Comparison of ENCODE assay signal across 21 cellular contexts in genomic region chr4:94722748-94723147, GRCh38. TPM values are rescaled to one million over a fixed set of nuclear protein-coding genes. Genes with fewer than 3 reads are reported as not detected.
DNase-seq lines count a peak whose midpoint lies in the region; ATAC-seq, FAIRE-seq and TF ChIP-seq lines count a peak whose summit lies in the region.
"Had no signal": no experiment of that assay in that cellular context is flagged by ENCODE, and none has a peak within 500 bp of the region (broad histone marks: within the 10 kb centered on the region; RNA-seq: fewer than 3 reads in every experiment).

No MANE protein-coding gene starts in this region.

- H3K27ac ChIP-seq in A549 = peak overlapping the region; percentile 74 to 81
- no peak overlapping the region for H3K27ac ChIP-seq in OCI-LY3 (ENCODE audit: low read length)
- H3K27ac ChIP-seq: parathyroid adenoma, upper lobe of left lung had no signal

- H3K9me3 ChIP-seq in A549 (no peaks in the 10 kb centered on the region), OCI-LY3 (ENCODE audit: insufficient read depth, low read length) (no peaks in the 10 kb centered on the region)
- H3K9me3 ChIP-seq: upper lobe of left lung had no signal

- H2AFZ ChIP-seq in OCI-LY3 (ENCODE audit: low read depth, low read length) = no peak overlapping the region
- H2AFZ ChIP-seq: parathyroid adenoma had no signal

- H3K4me1 ChIP-seq in A549 = peaks cover 66% of the 10 kb centered on the region
- peaks cover 9% of the 10 kb centered on the region for H3K4me1 ChIP-seq in OCI-LY3 (ENCODE audit: low read length)
- H3K4me1 ChIP-seq: parathyroid adenoma, upper lobe of left lung had no signal

- H4K20me1 ChIP-seq in OCI-LY3 (ENCODE audit: insufficient read depth, low read length) = no peaks in the 10 kb centered on the region

- no peak overlapping the region for H3K4me3 ChIP-seq in A549
- H3K4me3 ChIP-seq in OCI-LY3 (ENCODE audit: low read length) = no peak overlapping the region
- H3K4me3 ChIP-seq: lung, upper lobe of left lung had no signal

- 6% methylated on average over 2 of the region's 2 CpGs for WGBS in A549 (ENCODE audit: missing lambda C conversion rate)

- no peak for TF ChIP-seq EP300 in A549 (IDR thresholded peaks at IDR 0.05)

- TF ChIP-seq POLR2A in A549 (IDR thresholded peaks at IDR 0.05; ENCODE audit: low read length) = no peak

- H3K36me3 ChIP-seq in OCI-LY3 (replicated peaks; ENCODE audit: low read depth, low read length) = no peaks in the 10 kb centered on the region
- H3K36me3 ChIP-seq: upper lobe of left lung had no signal

- peaks cover 19% of the 10 kb centered on the region for H3K27me3 ChIP-seq in OCI-LY3 (ENCODE audit: low read depth, low read length)
- H3K27me3 ChIP-seq: upper lobe of left lung had no signal

- H3K4me2 ChIP-seq in A549 = peak overlapping the region; percentile 77
- peak overlapping the region; percentile 18 for H3K4me2 ChIP-seq in OCI-LY3 (ENCODE audit: low read length)

- DNase-seq in A549 (ENCODE audit: low read depth in 1 of 2, low spot score in 1 of 2) = peak in 1 of 2 experiments; percentile 44
- DNase-seq in KG1 (lab: John Stamatoyannopoulos, UW) = peak; percentile 5
- DNase-seq in cerebellar nuclear complex (lab: John Stamatoyannopoulos, UW) = no peak
- DNase-seq in activated T-cell treated with anti-CD3 and anti-CD28 coated beads, Interleukin-2, amount 50 U/mL, for 1 hour = no peak
- no peak for DNase-seq in occipital lobe (lab: John Stamatoyannopoulos, UW)
- no peak for DNase-seq in NCI-H187 (lab: John Stamatoyannopoulos, UW)
- DNase-seq: activated CD4-positive, alpha-beta memory T cell treated with anti-CD3 and anti-CD28 coated beads for 36 hours; activated naive CD4-positive, alpha-beta T cell treated with Interleukin-2 at 50 U/mL for 16 hours; anterior cingulate cortex; CD8-positive, alpha-beta memory T cell; naive thymus-derived CD4-positive, alpha-beta T cell; NCI-H1092; NCI-H2171; NCI-H748 treated with DMSO at 0.1 percent for 48 hours; stimulated activated CD4-positive, alpha-beta T cell treated with anti-CD3 and anti-CD28 coated beads, Interleukin-1b, Interleukin-23, amount 100 ng/mL, for 48 hours; T-helper 1 cell; upper lobe of left lung had no signal

- ATAC-seq in A549 = peak in 1 of 2 experiments; percentile 18; a peak in 3 of 6 replicates
- ATAC-seq in GM18511 (IDR thresholded peaks at IDR 0.05; ENCODE audit: unreplicated experiment) = peak; percentile 81
- ATAC-seq: naive thymus-derived CD4-positive, alpha-beta T cell had no signal

- POLR2A ChIA-PET in A549 (lab: Yijun Ruan, JAX) = no interaction called here

- H3K9ac ChIP-seq in OCI-LY3 (ENCODE audit: low read length) = no peak overlapping the region
- H3K9ac ChIP-seq: parathyroid adenoma had no signal

- TF ChIP-seq CTCF in A549 (IDR thresholded peaks at IDR 0.05) (no peak), OCI-LY3 (IDR thresholded peaks at IDR 0.05; ENCODE audit: low read depth, low read length) (no peak)

- no peak for TF ChIP-seq RAD21 in A549 (conservative IDR thresholded peaks at IDR 0.05 in 1 of 2, IDR thresholded peaks at IDR 0.05 in 1 of 2)

- no peak for FAIRE-seq in A549 (lab: Jason Lieb, UNC)

- H3K79me2 ChIP-seq in OCI-LY3 (ENCODE audit: low read length) = no peaks in the 10 kb centered on the region
- H3K79me2 ChIP-seq: parathyroid adenoma had no signal

- CTCF ChIA-PET in A549 (lab: Yijun Ruan, JAX) = interaction anchor here (0.8 to 1.7 kb wide), 5 partner anchors 9 to 102 kb away, joined by 3 to 6 read pairs (median 3); no protein-coding TSS in a partner anchor

TF ChIP-seq in A549, 52 proteins besides CTCF, POLR2A, EP300 and RAD21:
- TF ChIP-seq SMC3 (IDR thresholded peaks at IDR 0.05) = 0 out of 3 replicates have a peak, but pooled peaks have one; percentile 4
- no peak for TF ChIP-seq ZNF302 (CRISPR knock-in tag; IDR thresholded peaks at IDR 0.05)
TF ChIP-seq in A549: peak in this region for 1.

RNA-seq across cellular contexts. Expression of gene BMPR1B, which starts 35.0 kb away (rescaled TPM):
- polyA plus RNA-seq in A549 (2011; rRNA removed) (21.2 and 30.2 TPM in 2 replicates), A549 (2017; fragmentation: RNase III; extraction: RNeasy Plus Mini Kit Qiagen cat#74134 plus additional on column Dnase treatment) (5.6 to 7.3 TPM (median 6.4 TPM) in 3 replicates)
- polyA plus RNA-seq in A549 (2012; cell fraction: cytosol; rRNA removed) = 3.3 and 3.5 TPM in 2 replicates
- 2.2 and 3.9 TPM in 2 replicates for polyA plus RNA-seq in A549 (2012; cell fraction: nucleus; rRNA removed)
- 30.7 and 37.6 TPM in 2 replicates for polyA minus RNA-seq in A549 (2011; rRNA and poly(A)+ RNA removed)
- 23.6 TPM for total RNA-seq in occipital lobe
- total RNA-seq: activated CD4-positive, alpha-beta memory T cell treated with anti-CD3 and anti-CD28 coated beads for 36 hours; CD8-positive, alpha-beta memory T cell had no signal
